In genomic region chr12:54948171-54948570, GRCh38 we compare ENCODE assay signal across 33 cellular contexts. TPM values are rescaled to one million over a fixed set of nuclear protein-coding genes. Genes with fewer than 3 reads are reported as not detected.
DNase-seq lines count a peak whose midpoint lies in the region; ATAC-seq and TF ChIP-seq lines count a peak whose summit lies in the region.
"Had no signal": no experiment of that assay in that cellular context is flagged by ENCODE, and none has a peak within 500 bp of the region (broad histone marks: within the 10 kb centered on the region; RNA-seq: fewer than 3 reads in every experiment).

No MANE protein-coding gene starts in this region.

- peak overlapping the region; percentile 30 for H3K27ac ChIP-seq in angular gyrus (ENCODE audit: low read depth, low read length)
- H3K27ac ChIP-seq: ascending aorta, esophagus muscularis mucosa, foreskin keratinocyte, hepatocyte, Peyer's patch, skin epidermis had no signal

- ATAC-seq in stimulated activated effector memory CD8-positive, alpha-beta T cell treated with anti-CD3 and anti-CD28 coated beads, Interleukin-12 subunit alpha, Interleukin-12 subunit beta, amount 100 ng/mL, for 72 hours: no peak
- ATAC-seq in GM18505 (IDR thresholded peaks at IDR 0.05; ENCODE audit: unreplicated experiment): no peak
- ATAC-seq: foreskin keratinocyte, K562, left colon had no signal

- POLR2A ChIA-PET in MCF 10A (lab: Yijun Ruan, JAX): no interaction called here

- peaks cover 5% of the 10 kb centered on the region for H3K9me3 Mint-ChIP-seq in activated naive CD4-positive, alpha-beta T cell treated with anti-CD3 and anti-CD28 coated beads, Interleukin-2, amount 50 U/mL, for 24 hours
- peaks cover 3% of the 10 kb centered on the region for H3K9me3 Mint-ChIP-seq in stimulated activated effector memory CD8-positive, alpha-beta T cell treated with anti-CD3 and anti-CD28 coated beads, Interleukin-12 subunit alpha, Interleukin-12 subunit beta, amount 100 ng/mL, for 72 hours
- no peaks in the 10 kb centered on the region for H3K9me3 Mint-ChIP-seq in MCF 10A (ENCODE audit: unreplicated experiment)
- H3K9me3 Mint-ChIP-seq: activated B cell treated with CpG ODN at 0.5 μM for 24 hours, nephron had no signal

- intact Hi-C loops in MCF 10A (cut with micrococcal nuclease): no loop called here

- TF ChIP-seq CTCF in MCF 10A (IDR thresholded peaks at IDR 0.05; ENCODE audit: unreplicated experiment): no peak

- no peak for TF ChIP-seq POLR2A in GM18505 (IDR thresholded peaks at IDR 0.05; ENCODE audit: borderline replicate concordance, extremely low read depth, insufficient read depth, insufficient read length)

- no peak for DNase-seq in activated naive CD4-positive, alpha-beta T cell treated with anti-CD3 and anti-CD28 coated beads, Interleukin-2, amount 50 U/mL, for 16 hours
- DNase-seq in NCI-H82 (lab: John Stamatoyannopoulos, UW) (peak; percentile 96), AG08395 (ENCODE audit: low spot score) (no peak), MCF 10A (ENCODE audit: unreplicated experiment) (no peak)
- no peak for DNase-seq in stimulated activated effector memory CD8-positive, alpha-beta T cell treated with anti-CD3 and anti-CD28 coated beads, Interleukin-12 subunit alpha, Interleukin-12 subunit beta, amount 100 ng/mL, for 72 hours (ENCODE audit: low spot score in 2 of 2)
- DNase-seq: ACHN; activated B cell treated with CpG ODN at 0.5 μM for 24 hours; activated naive CD4-positive, alpha-beta T cell; activated T-cell treated with anti-CD3 and anti-CD28 coated beads, Interleukin-2, amount 50 U/mL, for 1 hour; cortex of kidney; DMS79 treated with DMSO at 0.1 percent for 48 hours; foreskin keratinocyte; left colon; NCI-H1105 treated with DMSO at 0.1 percent for 48 hours; NCI-H1930; NCI-H69; Peyer's patch; retina; SIG-M5; stimulated activated CD4-positive, alpha-beta T cell treated with anti-CD3 and anti-CD28 coated beads, Interleukin-1b, Interleukin-23, amount 100 ng/mL, for 48 hours; stimulated activated CD8-positive, alpha-beta memory T cell treated with anti-CD3 and anti-CD28 coated beads, Interleukin-4, amount 100 ng/mL, for 48 hours; SW 1271; trophoblast cell had no signal

- CTCF ChIA-PET in MCF 10A (lab: Yijun Ruan, JAX): interaction anchor here (0.6 to 1.2 kb wide), 3 partner anchors 10 to 119 kb away, joined by 3 to 5 read pairs (median 3); no protein-coding TSS in a partner anchor

- peak overlapping the region; percentile 23 for H3K4me3 Mint-ChIP-seq in activated naive CD4-positive, alpha-beta T cell treated with anti-CD3 and anti-CD28 coated beads, Interleukin-2, amount 50 U/mL, for 24 hours
- H3K4me3 Mint-ChIP-seq in stimulated activated effector memory CD8-positive, alpha-beta T cell treated with anti-CD3 and anti-CD28 coated beads, Interleukin-12 subunit alpha, Interleukin-12 subunit beta, amount 100 ng/mL, for 72 hours: no peak overlapping the region
- H3K4me3 Mint-ChIP-seq in MCF 10A (ENCODE audit: unreplicated experiment): no peak overlapping the region
- H3K4me3 Mint-ChIP-seq: activated B cell treated with CpG ODN at 0.5 μM for 24 hours, nephron had no signal

- peak overlapping the region; percentile 86 for H3K27ac Mint-ChIP-seq in activated naive CD4-positive, alpha-beta T cell treated with anti-CD3 and anti-CD28 coated beads, Interleukin-2, amount 50 U/mL, for 24 hours
- peak overlapping the region; percentile 81 for H3K27ac Mint-ChIP-seq in stimulated activated effector memory CD8-positive, alpha-beta T cell treated with anti-CD3 and anti-CD28 coated beads, Interleukin-12 subunit alpha, Interleukin-12 subunit beta, amount 100 ng/mL, for 72 hours
- no peak overlapping the region for H3K27ac Mint-ChIP-seq in MCF 10A (ENCODE audit: low read depth, unreplicated experiment)
- H3K27ac Mint-ChIP-seq: activated B cell treated with CpG ODN at 0.5 μM for 24 hours, nephron had no signal

- no peaks in the 10 kb centered on the region for H3K27me3 Mint-ChIP-seq in activated naive CD4-positive, alpha-beta T cell treated with anti-CD3 and anti-CD28 coated beads, Interleukin-2, amount 50 U/mL, for 24 hours
- H3K27me3 Mint-ChIP-seq in MCF 10A (ENCODE audit: insufficient read depth, unreplicated experiment): no peaks in the 10 kb centered on the region
- H3K27me3 Mint-ChIP-seq: activated B cell treated with CpG ODN at 0.5 μM for 24 hours had no signal

- no TSS peak for BruUV-seq in MCF 10A (replicated peaks; lab: Mats Ljungman, UMichigan)

- H3K36me3 Mint-ChIP-seq in activated naive CD4-positive, alpha-beta T cell treated with anti-CD3 and anti-CD28 coated beads, Interleukin-2, amount 50 U/mL, for 24 hours: peaks cover 31% of the 10 kb centered on the region
- H3K36me3 Mint-ChIP-seq in stimulated activated effector memory CD8-positive, alpha-beta T cell treated with anti-CD3 and anti-CD28 coated beads, Interleukin-12 subunit alpha, Interleukin-12 subunit beta, amount 100 ng/mL, for 72 hours: peaks cover 61% of the 10 kb centered on the region
- no peaks in the 10 kb centered on the region for H3K36me3 Mint-ChIP-seq in MCF 10A (ENCODE audit: insufficient read depth, unreplicated experiment)

- peaks cover 66% of the 10 kb centered on the region for H3K4me1 Mint-ChIP-seq in activated naive CD4-positive, alpha-beta T cell treated with anti-CD3 and anti-CD28 coated beads, Interleukin-2, amount 50 U/mL, for 24 hours
- peaks cover 38% of the 10 kb centered on the region for H3K4me1 Mint-ChIP-seq in stimulated activated effector memory CD8-positive, alpha-beta T cell treated with anti-CD3 and anti-CD28 coated beads, Interleukin-12 subunit alpha, Interleukin-12 subunit beta, amount 100 ng/mL, for 72 hours
- H3K4me1 Mint-ChIP-seq in MCF 10A (ENCODE audit: insufficient read depth, unreplicated experiment): no peaks in the 10 kb centered on the region
- H3K4me1 Mint-ChIP-seq: activated B cell treated with CpG ODN at 0.5 μM for 24 hours, nephron had no signal

RNA-seq across cellular contexts. Expression of gene TESPA1, which starts 36.4 kb away (rescaled TPM):
- not detected in 2 replicates for total RNA-seq in MCF 10A (2022)
- total RNA-seq: ascending aorta, foreskin keratinocyte, hepatocyte, osteocyte had no signal
